18 cellular contexts compared by ENCODE assay signal in the genomic region with DNA sequence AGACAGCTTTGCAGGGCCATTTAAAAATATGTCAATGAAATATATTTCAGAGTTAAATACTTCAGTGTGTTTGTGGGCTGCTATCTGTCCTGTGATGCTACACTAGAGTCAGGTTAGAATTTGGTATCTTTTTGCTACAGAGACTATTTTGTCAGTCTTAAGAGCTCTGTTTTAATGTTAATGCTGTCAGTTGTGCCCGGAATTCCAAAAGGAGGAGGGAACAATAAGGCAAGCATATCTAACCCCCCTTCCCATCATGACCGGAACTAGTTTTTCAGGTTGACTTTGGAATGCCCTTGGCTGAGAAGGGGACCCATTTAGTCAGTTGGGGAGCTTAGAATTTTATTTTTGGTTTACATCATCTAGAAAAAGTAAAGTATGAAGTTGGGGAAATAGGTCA. TPM values are rescaled to one million over a fixed set of nuclear protein-coding genes. Genes with fewer than 3 reads are reported as not detected.
DNase-seq lines count a peak whose midpoint lies in the region; ATAC-seq and TF ChIP-seq lines count a peak whose summit lies in the region.
"Had no signal": no experiment of that assay in that cellular context is flagged by ENCODE, and none has a peak within 500 bp of the region (broad histone marks: within the 10 kb centered on the region; RNA-seq: fewer than 3 reads in every experiment).

No MANE protein-coding gene starts in this region.

- H3K4me1 ChIP-seq in HUES6 (ENCODE audit: control insufficient read depth, insufficient read depth, low read length) (peaks cover 22% of the 10 kb centered on the region), hepatocyte (ENCODE audit: insufficient read depth) (peaks cover 4% of the 10 kb centered on the region), left lung (peaks cover 0 to 13% of the 10 kb centered on the region in 2 donors), stomach (peaks cover 19 to 61% (median 47%) of the 10 kb centered on the region in 4 donors)
- H3K4me1 ChIP-seq: Caco-2 had no signal

- H3K79me2 ChIP-seq in hepatocyte = no peaks in the 10 kb centered on the region

- 54% methylated on average over 2 of the region's 2 CpGs for WGBS in hepatocyte (ENCODE audit: low lambda C conversion rate, missing lambda C conversion rate)
- 30 to 47% (median 42%) methylated on average over 2 of the region's 2 CpGs for WGBS in stomach, 5 donors

- peak; percentile 13 for ATAC-seq in left lung
- ATAC-seq: Panc1, Right ventricle myocardium inferior had no signal

- peak overlapping the region; percentile 53 for H3K4me2 ChIP-seq in hepatocyte

- H3K27me3 ChIP-seq in HUES6 (ENCODE audit: control insufficient read depth, insufficient read depth, low read length) (no peaks in the 10 kb centered on the region), hepatocyte (no peaks in the 10 kb centered on the region), left lung (no peaks in the 10 kb centered on the region), stomach (no peaks in the 10 kb centered on the region)

- no peaks in the 10 kb centered on the region for H3K9me2 ChIP-seq in hepatocyte (replicated peaks; ENCODE audit: insufficient read depth)

- intact Hi-C loops in left lung (cut with DNase I) (no loop called here), stomach (cut with DNase I; ENCODE audit: low total_unique reads) (no loop called here)

- H2AFZ ChIP-seq in hepatocyte = no peak overlapping the region

- no peaks in the 10 kb centered on the region for H4K20me1 ChIP-seq in hepatocyte (ENCODE audit: insufficient read depth, poor library complexity, severe bottlenecking)

- DNase-seq in hepatocyte (ENCODE audit: low spot score) (no peak), left lung (no peak), stomach (no peak), AG08395 (ENCODE audit: low spot score) (no peak), NCI-H510A treated with DMSO at 0.1 percent for 48 hours (lab: John Stamatoyannopoulos, UW) (no peak), iPS-NIHi7 (ENCODE audit: extremely low spot score) (no peak)
- no peak for DNase-seq in stimulated activated CD4-positive, alpha-beta T cell treated with anti-CD3 and anti-CD28 coated beads, Interleukin-12 subunit alpha, Interleukin-12 subunit beta, amount 100 ng/mL, for 4 hours
- DNase-seq: Caco-2, DMS53, HCEC 1CT, KG1, NCI-H1105, NCI-H1694, NCI-H524 had no signal

- H3K9ac ChIP-seq in HUES6 (ENCODE audit: low read length) = no peak overlapping the region

- H3K36me3 ChIP-seq in HUES6 (ENCODE audit: control insufficient read depth, insufficient read depth, low read length) (no peaks in the 10 kb centered on the region), hepatocyte (replicated peaks; ENCODE audit: insufficient read depth, low read depth) (no peaks in the 10 kb centered on the region), left lung (no peaks in the 10 kb centered on the region), stomach (no peaks in the 10 kb centered on the region)

- TF ChIP-seq POLR2A in stomach (IDR thresholded peaks at IDR 0.05) = no peak

- H3K27ac ChIP-seq in HUES6 (ENCODE audit: low read depth, low read length) = peak overlapping the region; percentile 71
- H3K27ac ChIP-seq in hepatocyte = peak overlapping the region; percentile 17
- peak overlapping the region; percentile 33 to 77 for H3K27ac ChIP-seq in left lung
- peak overlapping the region in 4 of 5 donors; percentile 69 to 83 (median 81) for H3K27ac ChIP-seq in stomach
- H3K27ac ChIP-seq: HL-60 had no signal

- H3K9me3 ChIP-seq in HUES6 (ENCODE audit: control insufficient read depth, insufficient read depth, low read depth, low read length) (0 out of 2 replicates have a peak, but pooled peaks cover 4% of the 10 kb centered on the region), hepatocyte (ENCODE audit: low read depth) (no peaks in the 10 kb centered on the region), left lung (no peaks in the 10 kb centered on the region), stomach (no peaks in the 10 kb centered on the region)
- H3K9me3 ChIP-seq: Caco-2 had no signal

- TF ChIP-seq CTCF in hepatocyte (IDR thresholded peaks at IDR 0.05; ENCODE audit: poor library complexity) (no peak), left lung (IDR thresholded peaks at IDR 0.05) (no peak), stomach (IDR thresholded peaks at IDR 0.05) (no peak)

- no peak for TF ChIP-seq EP300 in stomach (IDR thresholded peaks at IDR 0.05)

- H3K4me3 ChIP-seq in HUES6 (ENCODE audit: low read depth, low read length) (peak overlapping the region; percentile 20; the same call in 1 of the 2 replicates), hepatocyte (no peak overlapping the region), left lung (no peak overlapping the region), stomach (no peak overlapping the region)

RNA-seq across cellular contexts. Expression of a gene that starts 34.9 kb away (rescaled TPM):
- total RNA-seq in hepatocyte = 26.6 and 30.7 TPM in 2 replicates
- polyA plus RNA-seq in hepatocyte = 86.3 and 92.7 TPM in 2 replicates
- total RNA-seq in left lung = 10 to 100 TPM; 37.6 to 57.3 TPM
- total RNA-seq in stomach = 100 to 1,000 TPM in 1 of 5 donors, 10 to 100 TPM in 4; 10.7 to 140 (median 36.5) TPM
- polyA plus RNA-seq in stomach = 10 to 100 TPM; 39.9 to 46.4 (median 46.3) TPM

Comparison
In these comparisons a context has a peak if more than half of its experiments do, and no peak if none do; other contexts are left out.
1. H3K27ac ChIP-seq: peak in every context shown above with its lines; median percentile 81 in stomach; 71 in HUES6; 55 in left lung; 17 in hepatocyte.